In genomic region chr16:68360547-68360946, GRCh38 we compare ENCODE assay signal across 1 cellular context.
TF ChIP-seq lines count a peak whose summit lies in the region.

No MANE protein-coding gene starts in this region.

TF ChIP-seq in HepG2, 621 proteins besides CTCF, POLR2A, EP300 and RAD21 (continued from another document):
- no peak for TF ChIP-seq ZBED4 (CRISPR knock-in tag; IDR thresholded peaks at IDR 0.05; ENCODE audit: borderline replicate concordance)
